ENCODE assay signal across 12 cellular contexts in genomic region chr7:87155788-87156187, GRCh38. TPM values are rescaled to one million over a fixed set of nuclear protein-coding genes. Genes with fewer than 3 reads are reported as not detected.
DNase-seq lines count a peak whose midpoint lies in the region; ATAC-seq and TF ChIP-seq lines count a peak whose summit lies in the region.
"Had no signal": no experiment of that assay in that cellular context is flagged by ENCODE, and none has a peak within 500 bp of the region (broad histone marks: within the 10 kb centered on the region; RNA-seq: fewer than 3 reads in every experiment).

No MANE protein-coding gene starts in this region.

- no peaks in the 10 kb centered on the region for H3K27me3 Mint-ChIP-seq in progenitor cell of endocrine pancreas

- no TSS peak for BruUV-seq in OCI-LY7 (replicated peaks; lab: Mats Ljungman, UMichigan)

- H3K27me3 ChIP-seq in fibroblast of lung (ENCODE audit: control insufficient read depth, insufficient read depth, low read length) = no peaks in the 10 kb centered on the region
- H3K27me3 ChIP-seq: Peyer's patch had no signal

- POLR2A ChIA-PET in OCI-LY7 (lab: Charles Lee) = interaction anchor here (0.6 to 10.6 kb wide), 12 partner anchors 10 to 1065 kb away, joined by 3 to 192 read pairs (median 4); partner anchors contain the start of gene TMEM243

- TF ChIP-seq CTCF in GM12864 (IDR thresholded peaks at IDR 0.05; ENCODE audit: low read depth, low read length, missing control alignments) (no peak), OCI-LY7 (conservative IDR thresholded peaks at IDR 0.05; ENCODE audit: low read length) (no peak), fibroblast of lung (conservative IDR thresholded peaks at IDR 0.05 in 1 of 2, IDR thresholded peaks at IDR 0.05 in 1 of 2; ENCODE audit: low read depth in 1 of 2, low read length in 2 of 2) (no peak), progenitor cell of endocrine pancreas (IDR thresholded peaks at IDR 0.05; ENCODE audit: unreplicated experiment) (no peak)

- peaks cover 31% of the 10 kb centered on the region for H3K4me1 Mint-ChIP-seq in progenitor cell of endocrine pancreas (ENCODE audit: low read depth)

- H4K20me1 ChIP-seq in OCI-LY7 (ENCODE audit: insufficient read depth, low read length) (peaks cover 63% of the 10 kb centered on the region), fibroblast of lung (ENCODE audit: control insufficient read depth, extremely low read depth, insufficient read depth, low read length) (no peaks in the 10 kb centered on the region)

- H3K4me3 ChIP-seq in GM12864 (ENCODE audit: low read depth, low read length) (peak overlapping the region; percentile 87), OCI-LY7 (ENCODE audit: low read depth, low read length, poor library complexity, severe bottlenecking) (peak overlapping the region; percentile 93), fibroblast of lung (replicated peaks in 1 of 4; ENCODE audit: control extremely low read depth in 1 of 4, insufficient read depth in 1 of 4, low read depth in 3 of 4, low read length in 4 of 4) (peak overlapping the region; percentile 30 to 99 (median 86))
- H3K4me3 ChIP-seq: prostate gland had no signal

- no peak for ATAC-seq in HG02678 (IDR thresholded peaks at IDR 0.05; ENCODE audit: unreplicated experiment)

- H3K27ac ChIP-seq in OCI-LY7 (ENCODE audit: low read depth, low read length, poor library complexity, severe bottlenecking) (peak overlapping the region; percentile 81), fibroblast of lung (ENCODE audit: insufficient read depth, low read length) (no peak overlapping the region)
- H3K27ac ChIP-seq: Peyer's patch, prostate gland had no signal

- H3K4me2 ChIP-seq in OCI-LY7 (ENCODE audit: low read length) (peak overlapping the region; percentile 83), fibroblast of lung (ENCODE audit: extremely low read depth, insufficient read depth, low read length) (peak overlapping the region; percentile 96)

- CTCF ChIA-PET in OCI-LY7 (lab: Charles Lee; ENCODE audit: unreplicated experiment) = interaction anchor here (1.1 kb wide), 1 partner anchor 20 kb away, joined by 3 read pairs; no protein-coding TSS in a partner anchor

- H3K9ac ChIP-seq in fibroblast of lung (ENCODE audit: insufficient read depth, low read length) = no peak overlapping the region

- H3K79me2 ChIP-seq in OCI-LY7 (ENCODE audit: insufficient read depth, low read depth, low read length) (peaks cover 91% of the 10 kb centered on the region), fibroblast of lung (ENCODE audit: control insufficient read depth, insufficient read depth, low read length) (peaks cover 78% of the 10 kb centered on the region)

- H3K36me3 ChIP-seq in OCI-LY7 (ENCODE audit: insufficient read depth, low read length) (peaks cover 72% of the 10 kb centered on the region), fibroblast of lung (ENCODE audit: control insufficient read depth, insufficient read depth, low read length) (no peaks in the 10 kb centered on the region)
- H3K36me3 ChIP-seq: Peyer's patch, prostate gland had no signal

- intact Hi-C loops in OCI-LY7 (cut with micrococcal nuclease; ENCODE audit: unreplicated experiment) = loop anchor here (5.0 kb wide), 3 partner anchors 722 to 1062 kb away; partner anchors contain the start of genes DBF4 and SLC25A40

- H2AFZ ChIP-seq in OCI-LY7 (ENCODE audit: low read length) (no peak overlapping the region), fibroblast of lung (ENCODE audit: low read length) (no peak overlapping the region)

- peaks cover 68% of the 10 kb centered on the region for H3K4me1 ChIP-seq in OCI-LY7 (ENCODE audit: insufficient read depth, low read length, poor library complexity, severe bottlenecking)
- peaks cover 8% of the 10 kb centered on the region for H3K4me1 ChIP-seq in fibroblast of lung (ENCODE audit: control insufficient read depth, extremely low read depth, insufficient read depth, low read length)
- H3K4me1 ChIP-seq: prostate gland had no signal

- DNase-seq in GM12864 (ENCODE audit: low read depth) (no peak), OCI-LY7 (ENCODE audit: low spot score) (peak; percentile 61), fibroblast of lung (ENCODE audit: low read depth in 2 of 2) (peak in 1 of 2 donors; percentile 23), progenitor cell of endocrine pancreas (ENCODE audit: low spot score, unreplicated experiment) (no peak), HPDE6-E6E7 (ENCODE audit: extremely low spot score) (no peak), Kasumi-1 (lab: John Stamatoyannopoulos, UW) (no peak)
- DNase-seq: activated CD4-positive, alpha-beta T cell treated with anti-CD3 and anti-CD28 coated beads for 1 hour; activated naive CD4-positive, alpha-beta T cell treated with anti-CD3 and anti-CD28 coated beads for 36 hours; NCI-H1417 treated with DMSO at 0.1 percent for 48 hours; Peyer's patch had no signal

- peak overlapping the region; percentile 44 for H3K4me3 Mint-ChIP-seq in progenitor cell of endocrine pancreas (ENCODE audit: low read depth)
- H3K4me3 Mint-ChIP-seq: activated naive CD4-positive, alpha-beta T cell treated with anti-CD3 and anti-CD28 coated beads for 36 hours had no signal

- H3K36me3 Mint-ChIP-seq in progenitor cell of endocrine pancreas (ENCODE audit: insufficient read depth) = peaks cover 5% of the 10 kb centered on the region

- H3K9me3 ChIP-seq in OCI-LY7 (ENCODE audit: low read length) (no peaks in the 10 kb centered on the region), fibroblast of lung (ENCODE audit: control insufficient read depth, insufficient read depth, low read depth, low read length) (no peaks in the 10 kb centered on the region)
- H3K9me3 ChIP-seq: Peyer's patch, prostate gland had no signal

- no peaks in the 10 kb centered on the region for H3K9me3 Mint-ChIP-seq in progenitor cell of endocrine pancreas (ENCODE audit: low read depth)
- H3K9me3 Mint-ChIP-seq: activated naive CD4-positive, alpha-beta T cell treated with anti-CD3 and anti-CD28 coated beads for 36 hours had no signal

- no peaks in the 10 kb centered on the region for H3K9me2 ChIP-seq in OCI-LY7 (ENCODE audit: insufficient read depth, low read length)

- H3K27ac Mint-ChIP-seq in progenitor cell of endocrine pancreas = no peak overlapping the region
- H3K27ac Mint-ChIP-seq: activated naive CD4-positive, alpha-beta T cell treated with anti-CD3 and anti-CD28 coated beads for 36 hours had no signal

RNA-seq across cellular contexts. Expression of gene DMTF1, which starts 3.5 kb away (rescaled TPM):
- 111 and 123 TPM in 2 replicates for total RNA-seq in OCI-LY7 (2014; rRNA removed; shearing (Covaris generic))
- total RNA-seq in OCI-LY7 (2022) (188 and 197 TPM in 2 replicates), fibroblast of lung (59.8 and 97.1 TPM in 2 replicates), progenitor cell of endocrine pancreas (180 and 192 TPM in 2 replicates)
- polyA plus RNA-seq in fibroblast of lung = 39.6 and 51.6 TPM in 2 replicates
- 14.7 and 19.4 TPM in 2 replicates for polyA plus RNA-seq in fibroblast of lung (2012)
- 13.7 and 20.8 TPM in 2 replicates for polyA minus RNA-seq in fibroblast of lung (ENCODE audit: low replicate concordance)
